2 cellular contexts compared by ENCODE assay signal in the genomic region with DNA sequence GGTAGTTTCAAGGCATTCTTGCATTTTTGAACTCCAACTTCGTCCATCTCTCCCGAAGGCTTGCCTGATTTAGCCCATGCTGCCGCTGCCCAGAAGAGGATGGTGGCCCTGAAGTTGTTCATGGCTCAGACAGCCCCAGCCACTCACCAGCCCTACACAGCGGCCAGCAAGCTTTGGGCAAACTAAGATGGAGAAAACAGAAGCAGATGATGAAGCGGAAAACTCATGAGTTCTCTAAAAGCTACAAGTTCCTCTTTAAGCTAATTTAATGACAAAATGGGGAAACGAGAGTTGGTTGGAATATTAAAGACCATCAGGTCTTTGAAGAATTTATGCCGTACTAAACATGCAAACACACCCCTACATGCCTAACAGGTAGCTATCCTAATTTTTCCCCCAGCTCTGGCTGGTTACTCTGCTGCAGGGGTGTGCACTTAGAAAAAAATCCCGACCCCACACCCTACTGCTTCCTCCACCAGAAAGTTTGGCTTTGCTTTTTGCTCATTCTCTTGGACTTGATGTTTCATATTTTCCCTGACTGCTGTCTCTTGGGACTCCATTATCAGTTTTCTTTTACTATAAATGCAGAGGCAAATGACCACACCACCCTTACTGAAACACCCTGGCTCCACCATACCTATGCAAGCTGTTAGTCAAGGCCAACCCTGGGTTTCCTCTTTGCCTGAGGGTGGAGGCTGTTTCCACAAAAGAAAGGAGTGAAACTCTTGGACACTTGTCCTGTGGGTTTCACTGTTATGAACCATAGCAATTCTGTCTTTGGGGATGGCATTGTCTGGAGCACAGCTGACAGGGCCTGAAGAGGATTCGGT.
TF ChIP-seq lines count a peak whose summit lies in the region.

A gene with protein sequence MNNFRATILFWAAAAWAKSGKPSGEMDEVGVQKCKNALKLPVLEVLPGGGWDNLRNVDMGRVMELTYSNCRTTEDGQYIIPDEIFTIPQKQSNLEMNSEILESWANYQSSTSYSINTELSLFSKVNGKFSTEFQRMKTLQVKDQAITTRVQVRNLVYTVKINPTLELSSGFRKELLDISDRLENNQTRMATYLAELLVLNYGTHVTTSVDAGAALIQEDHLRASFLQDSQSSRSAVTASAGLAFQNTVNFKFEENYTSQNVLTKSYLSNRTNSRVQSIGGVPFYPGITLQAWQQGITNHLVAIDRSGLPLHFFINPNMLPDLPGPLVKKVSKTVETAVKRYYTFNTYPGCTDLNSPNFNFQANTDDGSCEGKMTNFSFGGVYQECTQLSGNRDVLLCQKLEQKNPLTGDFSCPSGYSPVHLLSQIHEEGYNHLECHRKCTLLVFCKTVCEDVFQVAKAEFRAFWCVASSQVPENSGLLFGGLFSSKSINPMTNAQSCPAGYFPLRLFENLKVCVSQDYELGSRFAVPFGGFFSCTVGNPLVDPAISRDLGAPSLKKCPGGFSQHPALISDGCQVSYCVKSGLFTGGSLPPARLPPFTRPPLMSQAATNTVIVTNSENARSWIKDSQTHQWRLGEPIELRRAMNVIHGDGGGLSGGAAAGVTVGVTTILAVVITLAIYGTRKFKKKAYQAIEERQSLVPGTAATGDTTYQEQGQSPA (minus strand): TSS at position 184 of the 830 bp plus-strand sequence. CDS start 62 bp downstream, at position 122.

TF ChIP-seq in liver, 16 proteins besides CTCF, POLR2A, EP300 and RAD21:
- no peak for TF ChIP-seq HNF4G (IDR thresholded peaks at IDR 0.05)
- TF ChIP-seq, protein P1, sequence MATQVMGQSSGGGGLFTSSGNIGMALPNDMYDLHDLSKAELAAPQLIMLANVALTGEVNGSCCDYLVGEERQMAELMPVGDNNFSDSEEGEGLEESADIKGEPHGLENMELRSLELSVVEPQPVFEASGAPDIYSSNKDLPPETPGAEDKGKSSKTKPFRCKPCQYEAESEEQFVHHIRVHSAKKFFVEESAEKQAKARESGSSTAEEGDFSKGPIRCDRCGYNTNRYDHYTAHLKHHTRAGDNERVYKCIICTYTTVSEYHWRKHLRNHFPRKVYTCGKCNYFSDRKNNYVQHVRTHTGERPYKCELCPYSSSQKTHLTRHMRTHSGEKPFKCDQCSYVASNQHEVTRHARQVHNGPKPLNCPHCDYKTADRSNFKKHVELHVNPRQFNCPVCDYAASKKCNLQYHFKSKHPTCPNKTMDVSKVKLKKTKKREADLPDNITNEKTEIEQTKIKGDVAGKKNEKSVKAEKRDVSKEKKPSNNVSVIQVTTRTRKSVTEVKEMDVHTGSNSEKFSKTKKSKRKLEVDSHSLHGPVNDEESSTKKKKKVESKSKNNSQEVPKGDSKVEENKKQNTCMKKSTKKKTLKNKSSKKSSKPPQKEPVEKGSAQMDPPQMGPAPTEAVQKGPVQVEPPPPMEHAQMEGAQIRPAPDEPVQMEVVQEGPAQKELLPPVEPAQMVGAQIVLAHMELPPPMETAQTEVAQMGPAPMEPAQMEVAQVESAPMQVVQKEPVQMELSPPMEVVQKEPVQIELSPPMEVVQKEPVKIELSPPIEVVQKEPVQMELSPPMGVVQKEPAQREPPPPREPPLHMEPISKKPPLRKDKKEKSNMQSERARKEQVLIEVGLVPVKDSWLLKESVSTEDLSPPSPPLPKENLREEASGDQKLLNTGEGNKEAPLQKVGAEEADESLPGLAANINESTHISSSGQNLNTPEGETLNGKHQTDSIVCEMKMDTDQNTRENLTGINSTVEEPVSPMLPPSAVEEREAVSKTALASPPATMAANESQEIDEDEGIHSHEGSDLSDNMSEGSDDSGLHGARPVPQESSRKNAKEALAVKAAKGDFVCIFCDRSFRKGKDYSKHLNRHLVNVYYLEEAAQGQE (IDR thresholded peaks at IDR 0.05): no peak

TF ChIP-seq in HepG2, 621 proteins besides CTCF, POLR2A, EP300 and RAD21:
- TF ChIP-seq CEBPG (CRISPR knock-in tag; IDR thresholded peaks at IDR 0.05) (no peak), ELF4 (CRISPR knock-in tag; IDR thresholded peaks at IDR 0.05; ENCODE audit: borderline replicate concordance) (no peak), ZKSCAN8 (CRISPR knock-in tag; IDR thresholded peaks at IDR 0.05; ENCODE audit: borderline replicate concordance) (no peak), GPN1 (CRISPR knock-in tag; IDR thresholded peaks at IDR 0.05; ENCODE audit: borderline replicate concordance) (no peak), MIXL1 (CRISPR knock-in tag; IDR thresholded peaks at IDR 0.05) (no peak), ZNF468 (CRISPR knock-in tag; IDR thresholded peaks at IDR 0.05) (no peak), TRIM24 (CRISPR knock-in tag; IDR thresholded peaks at IDR 0.05) (no peak), ZKSCAN1 (IDR thresholded peaks at IDR 0.05; ENCODE audit: low read length) (no peak), GZF1 (CRISPR knock-in tag; IDR thresholded peaks at IDR 0.05) (no peak), MAFK (conservative IDR thresholded peaks at IDR 0.05 in 1 of 2, IDR thresholded peaks at IDR 0.05 in 1 of 2; ENCODE audit: low read length in 2 of 2) (no peak)
